ENCODE assay signal across 16 cellular contexts in the genomic region with DNA sequence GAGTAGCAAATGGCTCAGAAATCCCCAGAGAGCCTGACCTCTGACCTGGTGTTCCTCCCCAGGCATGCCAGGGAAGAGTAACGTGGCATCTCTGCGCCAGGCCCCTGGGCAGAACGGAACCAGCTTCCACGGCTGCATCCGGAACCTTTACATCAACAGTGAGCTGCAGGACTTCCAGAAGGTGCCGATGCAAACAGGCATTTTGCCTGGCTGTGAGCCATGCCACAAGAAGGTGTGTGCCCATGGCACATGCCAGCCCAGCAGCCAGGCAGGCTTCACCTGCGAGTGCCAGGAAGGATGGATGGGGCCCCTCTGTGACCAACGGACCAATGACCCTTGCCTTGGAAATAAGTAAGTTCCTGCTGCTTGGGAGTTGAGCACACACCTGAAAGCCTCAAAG.
DNase-seq lines count a peak whose midpoint lies in the region; ATAC-seq and TF ChIP-seq lines count a peak whose summit lies in the region.
"Had no signal": no experiment of that assay in that cellular context is flagged by ENCODE, and none has a peak within 500 bp of the region (broad histone marks: within the 10 kb centered on the region; RNA-seq: fewer than 3 reads in every experiment).

No MANE protein-coding gene starts in this region.

- no peak overlapping the region for H3K4me3 Mint-ChIP-seq in dendritic cell treated with granulocyte-macrophage colony-stimulating factor and Interleukin-4, amounts not matched to agents 40 ng/mL and 50 ng/mL, for 4 days
- H3K4me3 Mint-ChIP-seq: CD4-positive, alpha-beta memory T cell; GM23338 had no signal

- H2BK5ac ChIP-seq in IMR-90 (ENCODE audit: low read depth, low read length, poor library complexity, severe bottlenecking) (no peak overlapping the region), mesenchymal stem cell (ENCODE audit: low read depth, low read length, poor library complexity, severe bottlenecking) (no peak overlapping the region)

- no peak for TF ChIP-seq CTCF in IMR-90 (conservative IDR thresholded peaks at IDR 0.05; ENCODE audit: low read depth, low read length)

- H2AK5ac ChIP-seq in IMR-90 (ENCODE audit: low read depth, low read length) = peak overlapping the region; percentile 5; the same call in 1 of the 2 replicates
- H2AK5ac ChIP-seq in mesenchymal stem cell (ENCODE audit: low read length, severe bottlenecking) = no peak overlapping the region

- H2AFZ ChIP-seq in IMR-90 (replicated peaks; ENCODE audit: low read length, poor library complexity) = no peak overlapping the region
- H2AFZ ChIP-seq in mesenchymal stem cell (ENCODE audit: low read depth, low read length) = no peak overlapping the region
- H2AFZ ChIP-seq: GM23338 had no signal

- peaks cover 4% of the 10 kb centered on the region; the same call in 1 of the 2 replicates for H3K9me1 ChIP-seq in IMR-90 (ENCODE audit: insufficient read depth, low read length)

- intact Hi-C loops in IMR-90 (cut with micrococcal nuclease) = no loop called here
- intact Hi-C loops in dendritic cell treated with granulocyte-macrophage colony-stimulating factor and Interleukin-4, amounts not matched to agents 40 ng/mL and 50 ng/mL, for 4 days (cut with micrococcal nuclease) = no loop called here

- no peak overlapping the region for H2BK20ac ChIP-seq in IMR-90 (ENCODE audit: low read depth, low read length)

- no peak overlapping the region for H3K4me2 ChIP-seq in IMR-90 (ENCODE audit: low read depth, low read length)
- H3K4me2 ChIP-seq in mesenchymal stem cell (ENCODE audit: low read length, poor library complexity, severe bottlenecking) = no peak overlapping the region
- H3K4me2 ChIP-seq: A549, GM23338 had no signal

- H3K9me3 ChIP-seq in IMR-90 (ENCODE audit: control insufficient read depth, insufficient read depth, low read length) (no peaks in the 10 kb centered on the region), mesenchymal stem cell (ENCODE audit: control insufficient read depth, low read length) (no peaks in the 10 kb centered on the region)
- H3K9me3 ChIP-seq: A549, BE2C, HAP-1 had no signal

- H4K8ac ChIP-seq in IMR-90 (ENCODE audit: low read depth in 2 of 2, low read length in 2 of 2) = no peak overlapping the region
- H4K8ac ChIP-seq in mesenchymal stem cell (ENCODE audit: low read length) = no peak overlapping the region

- H3K36me3 ChIP-seq in IMR-90 (ENCODE audit: control insufficient read depth, insufficient read depth, low read length) = no peaks in the 10 kb centered on the region
- H3K36me3 ChIP-seq in mesenchymal stem cell (ENCODE audit: control insufficient read depth in 1 of 2, insufficient read depth in 2 of 2, low read depth in 1 of 2, low read length in 2 of 2) = peaks cover 8 to 69% of the 10 kb centered on the region in 2 experiments
- H3K36me3 ChIP-seq: BE2C, HAP-1 had no signal

- H3K23ac ChIP-seq in IMR-90 (ENCODE audit: low read depth, low read length) (no peak overlapping the region), mesenchymal stem cell (ENCODE audit: low read length in 2 of 2) (no peak overlapping the region)

- DNase-seq in IMR-90 (no peak), mesenchymal stem cell (no peak), NCI-H146 (lab: John Stamatoyannopoulos, UW) (no peak), NCI-H128 (lab: John Stamatoyannopoulos, UW; ENCODE audit: unreplicated experiment) (no peak)
- DNase-seq in activated CD4-positive, alpha-beta T cell treated with anti-CD3 and anti-CD28 coated beads, Interleukin-2, amount 50 U/mL, for 1 hour = no peak
- DNase-seq: BE2C; CD4-positive, alpha-beta memory T cell; DMS153; DMS79 treated with DMSO at 0.1 percent for 48 hours; EL; GDM1 had no signal

- no peaks in the 10 kb centered on the region for H4K20me1 ChIP-seq in IMR-90 (ENCODE audit: insufficient read depth, low read length)

- no peak for TF ChIP-seq RAD21 in IMR-90 (IDR thresholded peaks at IDR 0.05; ENCODE audit: low read length)

- peaks cover 31% of the 10 kb centered on the region for H3K4me1 Mint-ChIP-seq in dendritic cell treated with granulocyte-macrophage colony-stimulating factor and Interleukin-4, amounts not matched to agents 40 ng/mL and 50 ng/mL, for 4 days (ENCODE audit: low read depth)

- H3K27me3 Mint-ChIP-seq in dendritic cell treated with granulocyte-macrophage colony-stimulating factor and Interleukin-4, amounts not matched to agents 40 ng/mL and 50 ng/mL, for 4 days = peaks cover 3% of the 10 kb centered on the region
- H3K27me3 Mint-ChIP-seq: CD4-positive, alpha-beta memory T cell had no signal

- H3K36me3 Mint-ChIP-seq in dendritic cell treated with granulocyte-macrophage colony-stimulating factor and Interleukin-4, amounts not matched to agents 40 ng/mL and 50 ng/mL, for 4 days (ENCODE audit: low read depth) = no peaks in the 10 kb centered on the region
- H3K36me3 Mint-ChIP-seq: CD4-positive, alpha-beta memory T cell had no signal

- no peak overlapping the region for H4K91ac ChIP-seq in IMR-90 (ENCODE audit: insufficient read depth, low read depth, low read length)
- peak overlapping the region; percentile 34 for H4K91ac ChIP-seq in mesenchymal stem cell (ENCODE audit: low read length)

- TF ChIP-seq POLR2A in IMR-90 (IDR thresholded peaks at IDR 0.05; ENCODE audit: low read depth, low read length) = no peak

- CTCF ChIA-PET in IMR-90 (lab: Yijun Ruan, JAX) = no interaction called here

- H3K4me1 ChIP-seq in IMR-90 (ENCODE audit: control insufficient read depth, insufficient read depth, low read length) (peaks cover 4% of the 10 kb centered on the region; the same call in 1 of the 2 replicates), mesenchymal stem cell (ENCODE audit: control insufficient read depth, insufficient read depth, low read depth, low read length) (peaks cover 6% of the 10 kb centered on the region)
- H3K4me1 ChIP-seq: A549, BE2C, HAP-1 had no signal

- H3K27me3 ChIP-seq in IMR-90 (ENCODE audit: control insufficient read depth, insufficient read depth, low read length) (no peaks in the 10 kb centered on the region), mesenchymal stem cell (ENCODE audit: control insufficient read depth in 1 of 2, insufficient read depth in 1 of 2, low read length in 2 of 2) (no peaks in the 10 kb centered on the region)

- no peak overlapping the region for H2BK12ac ChIP-seq in mesenchymal stem cell (ENCODE audit: low read length in 2 of 2)

- H4K5ac ChIP-seq in IMR-90 (ENCODE audit: low read depth, low read length) = no peak overlapping the region

- H3K9ac ChIP-seq in IMR-90 (ENCODE audit: low read depth, low read length) = no peak overlapping the region
- no peak overlapping the region for H3K9ac ChIP-seq in mesenchymal stem cell (ENCODE audit: low read length)

- in situ Hi-C loops in IMR-90 (cut with MboI; ENCODE audit: low sequenced_read_pairs) = no loop called here

- H3K4ac ChIP-seq in IMR-90 (ENCODE audit: low read depth, low read length) (no peak overlapping the region), mesenchymal stem cell (ENCODE audit: low read depth in 1 of 2, low read length in 2 of 2) (no peak overlapping the region)

- H3K14ac ChIP-seq in IMR-90 (replicated peaks; ENCODE audit: low read depth, low read length) (no peak overlapping the region), mesenchymal stem cell (ENCODE audit: low read length in 2 of 2) (no peak overlapping the region)

- dilution Hi-C loops in IMR-90 (cut with HindIII; ENCODE audit: low sequenced_read_pairs, unreplicated experiment) = no loop called here

- POLR2A ChIA-PET in IMR-90 (lab: Charles Lee; ENCODE audit: unreplicated experiment) = no interaction called here

- H2BK15ac ChIP-seq in IMR-90 (ENCODE audit: low read depth, low read length) (no peak overlapping the region), mesenchymal stem cell (ENCODE audit: low read depth, poor library complexity, severe bottlenecking) (no peak overlapping the region)

- no peak for ATAC-seq in IMR-90 (ENCODE audit: low read depth)
- ATAC-seq: A549, GM23338 had no signal

- H3K18ac ChIP-seq in IMR-90 (ENCODE audit: low read depth, low read length) (no peak overlapping the region), mesenchymal stem cell (ENCODE audit: low read depth in 1 of 2, low read length in 2 of 2) (no peak overlapping the region)

- peak overlapping the region; percentile 51 for H3K27ac Mint-ChIP-seq in dendritic cell treated with granulocyte-macrophage colony-stimulating factor and Interleukin-4, amounts not matched to agents 40 ng/mL and 50 ng/mL, for 4 days
- H3K27ac Mint-ChIP-seq: CD4-positive, alpha-beta memory T cell; GM23338 had no signal

- no TSS peak for BruUV-seq in IMR-90 (replicated peaks; lab: Mats Ljungman, UMichigan)

- no peak overlapping the region for H2AK9ac ChIP-seq in IMR-90 (replicated peaks; ENCODE audit: low read depth, low read length, poor library complexity)

- no peak overlapping the region for H3K4me3 ChIP-seq in IMR-90 (ENCODE audit: insufficient read depth, low read depth, low read length)
- no peak overlapping the region for H3K4me3 ChIP-seq in mesenchymal stem cell (ENCODE audit: insufficient read depth in 1 of 2, low read depth in 1 of 2, low read length in 2 of 2)
- H3K4me3 ChIP-seq: A549, GM23338, HAP-1 had no signal

- H2BK120ac ChIP-seq in IMR-90 (ENCODE audit: low read depth, low read length) = no peak overlapping the region
- no peak overlapping the region for H2BK120ac ChIP-seq in mesenchymal stem cell (ENCODE audit: low read depth, low read length)

- H3K27ac ChIP-seq in IMR-90 (ENCODE audit: insufficient read depth, low read length) = no peak overlapping the region
- H3K27ac ChIP-seq in mesenchymal stem cell (ENCODE audit: low read length, poor library complexity, severe bottlenecking) = no peak overlapping the region
- H3K27ac ChIP-seq: A549, C4-2B had no signal

- H3K56ac ChIP-seq in IMR-90 (ENCODE audit: extremely low read depth, insufficient read depth, low read length) = no peak overlapping the region

- H3K9me3 Mint-ChIP-seq in dendritic cell treated with granulocyte-macrophage colony-stimulating factor and Interleukin-4, amounts not matched to agents 40 ng/mL and 50 ng/mL, for 4 days = no peaks in the 10 kb centered on the region
- H3K9me3 Mint-ChIP-seq: CD4-positive, alpha-beta memory T cell; GM23338 had no signal

- 83% methylated on average over 1 of the region's 8 CpGs; no CpG with 5 or more reads in 1 of the 2 experiments for WGBS in IMR-90 (ENCODE audit: extremely low coverage in 2 of 2, insufficient read length in 1 of 2), 2 experiments
- WGBS in mesenchymal stem cell = 96% methylated on average over 8 of the region's 8 CpGs

- H3K79me1 ChIP-seq in IMR-90 (ENCODE audit: low read depth in 1 of 2, low read length in 2 of 2) (no peaks in the 10 kb centered on the region), mesenchymal stem cell (replicated peaks; ENCODE audit: low read length, poor library complexity, severe bottlenecking) (no peaks in the 10 kb centered on the region)
